In genomic region chr10:121848082-121848481, GRCh38 we compare ENCODE assay signal across 33 cellular contexts.
"Had no signal": no experiment of that assay in that cellular context is flagged by ENCODE, and none has a peak within 500 bp of the region (broad histone marks: within the 10 kb centered on the region; RNA-seq: fewer than 3 reads in every experiment).

No MANE protein-coding gene starts in this region.

- DNase-seq: activated effector memory CD4-positive, alpha-beta T cell treated with anti-CD3 and anti-CD28 coated beads, Interleukin-2, amount 50 U/mL, for 16 hours; activated effector memory CD4-positive, alpha-beta T cell treated with Interleukin-2 at 50 U/mL for 16 hours; activated gamma-delta T cell; activated gamma-delta T cell treated with Interleukin-2 at 50 U/mL for 16 hours; activated naive CD4-positive, alpha-beta T cell; activated naive CD4-positive, alpha-beta T cell treated with anti-CD3 and anti-CD28 coated beads for 36 hours; activated naive CD4-positive, alpha-beta T cell treated with anti-CD3 and anti-CD28 coated beads, Interleukin-2, amount 10 ng/mL, durations not matched to agents 7 days and 5 days; activated naive CD4-positive, alpha-beta T cell treated with anti-CD3 and anti-CD28 coated beads, Interleukin-2, amount 50 U/mL, for 16 hours; activated naive CD4-positive, alpha-beta T cell treated with Interleukin-2 at 50 U/mL for 16 hours; activated naive CD8-positive, alpha-beta T cell treated with anti-CD3 and anti-CD28 coated beads for 36 hours; activated naive CD8-positive, alpha-beta T cell treated with anti-CD3 and anti-CD28 coated beads, Interleukin-2, amount 10 ng/mL, durations not matched to agents 7 days and 5 days; activated naive CD8-positive, alpha-beta T cell treated with anti-CD3 and anti-CD28 coated beads, Interleukin-2, amount 50 U/mL, for 24 hours; activated T-cell treated with anti-CD3 and anti-CD28 coated beads, Interleukin-2, amount 50 U/mL, for 24 hours; activated T-cell treated with anti-CD3 and anti-CD28 coated beads, Interleukin-2, amount 50 U/mL, for 4 hours; activated T-cell treated with anti-CD3 and anti-CD28 coated beads, Interleukin-2, amount 50 U/mL, for 48 hours; activated T-cell treated with anti-CD3 and anti-CD28 coated beads, Interleukin-2, amount 50 U/mL, for 72 hours; adrenal gland; amniotic stem cell; amygdala; anterior cingulate cortex; aorta; body of pancreas; brain microvascular endothelial cell; caudate nucleus; central memory CD4-positive, alpha-beta T cell; cerebellar nuclear complex had no signal

- ATAC-seq: activated naive CD4-positive, alpha-beta T cell treated with anti-CD3 and anti-CD28 coated beads, Interleukin-2, amount 50 U/mL, for 72 hours; activated naive CD8-positive, alpha-beta T cell treated with anti-CD3 and anti-CD28 coated beads, Interleukin-2, amount 50 U/mL, for 24 hours; activated T-cell treated with anti-CD3 and anti-CD28 coated beads, Interleukin-2, amount 50 U/mL, for 4 hours; activated T-cell treated with anti-CD3 and anti-CD28 coated beads, Interleukin-2, amount 50 U/mL, for 72 hours; activated T-helper 17 cell treated with anti-CD3 and anti-CD28 coated beads, Interleukin-2, amount 50 U/mL, for 72 hours; body of pancreas had no signal

- H3K4me1 ChIP-seq: ascending aorta, body of pancreas, breast epithelium had no signal

- H3K36me3 ChIP-seq: brain microvascular endothelial cell had no signal

- H3K4me3 ChIP-seq: adrenal gland, ascending aorta, body of pancreas, breast epithelium, cardiac muscle cell had no signal

- FAIRE-seq: astrocyte, bronchial epithelial cell had no signal

- H3K9me3 ChIP-seq: ascending aorta, body of pancreas had no signal

- H3K27ac ChIP-seq: adrenal gland, ascending aorta, body of pancreas, brain microvascular endothelial cell, breast epithelium, cardiac muscle cell had no signal

- H3K27me3 ChIP-seq: adrenal gland, ascending aorta, body of pancreas, brain microvascular endothelial cell, breast epithelium, cardiac muscle cell had no signal
